16 cellular contexts compared by ENCODE assay signal in genomic region chr4:53128959-53129358, GRCh38.
DNase-seq lines count a peak whose midpoint lies in the region; ATAC-seq and TF ChIP-seq lines count a peak whose summit lies in the region.
"Had no signal": no experiment of that assay in that cellular context is flagged by ENCODE, and none has a peak within 500 bp of the region (broad histone marks: within the 10 kb centered on the region; RNA-seq: fewer than 3 reads in every experiment).

No MANE protein-coding gene starts in this region.

- no peaks in the 10 kb centered on the region for H3K9me3 Mint-ChIP-seq in HFFc6

- TF ChIP-seq CTCF in AG10803 (conservative IDR thresholded peaks at IDR 0.05; ENCODE audit: low read length): no peak
- TF ChIP-seq CTCF in HFFc6 (IDR thresholded peaks at IDR 0.05): no peak

- H3K4me3 Mint-ChIP-seq in HFFc6: no peak overlapping the region
- H3K4me3 Mint-ChIP-seq: activated CD4-positive, alpha-beta T cell treated with anti-CD3 and anti-CD28 coated beads, Interleukin-2, amount 10 ng/mL, durations not matched to agents 7 days and 5 days; activated naive CD4-positive, alpha-beta T cell treated with anti-CD3 and anti-CD28 coated beads for 36 hours had no signal

- H3K36me3 Mint-ChIP-seq in HFFc6 (ENCODE audit: low read depth): peaks cover 18% of the 10 kb centered on the region

- no peaks in the 10 kb centered on the region for H3K27me3 Mint-ChIP-seq in HFFc6 (ENCODE audit: insufficient read depth)
- H3K27me3 Mint-ChIP-seq: activated CD4-positive, alpha-beta T cell treated with anti-CD3 and anti-CD28 coated beads, Interleukin-2, amount 10 ng/mL, durations not matched to agents 7 days and 5 days had no signal

- H3K4me1 Mint-ChIP-seq in HFFc6 (ENCODE audit: low read depth): peaks cover 22% of the 10 kb centered on the region

- peak overlapping the region; percentile 26 for H3K27ac Mint-ChIP-seq in HFFc6
- H3K27ac Mint-ChIP-seq: activated CD4-positive, alpha-beta T cell treated with anti-CD3 and anti-CD28 coated beads, Interleukin-2, amount 10 ng/mL, durations not matched to agents 7 days and 5 days; activated naive CD4-positive, alpha-beta T cell treated with anti-CD3 and anti-CD28 coated beads for 36 hours had no signal

- DNase-seq in AG10803 (ENCODE audit: low read depth) (peak; percentile 58), HFFc6 (no peak), dermis microvascular lymphatic vessel endothelial cell (ENCODE audit: low read depth in 2 of 2) (peak; percentile 38 to 78), medulla oblongata (ENCODE audit: extremely low spot score) (peak; percentile 26), activated gamma-delta T cell (lab: John Stamatoyannopoulos, UW) (no peak), C1 segment of cervical spinal cord (lab: John Stamatoyannopoulos, UW) (no peak), NCI-H1694 (lab: John Stamatoyannopoulos, UW) (no peak)
- DNase-seq: activated CD4-positive, alpha-beta T cell treated with anti-CD3 and anti-CD28 coated beads, Interleukin-2, amount 10 ng/mL, durations not matched to agents 7 days and 5 days; activated naive CD4-positive, alpha-beta T cell treated with anti-CD3 and anti-CD28 coated beads for 36 hours; Caco-2; MV-4-11; NK-92 treated with Interleukin-12 subunit alpha and Interleukin-12 subunit beta, amount 100 ng/mL, for 24 hours; stimulated activated CD4-positive, alpha-beta T cell treated with anti-CD3 and anti-CD28 coated beads, Interleukin-4, amount 100 ng/mL, for 24 hours; SW 1271 had no signal

- ATAC-seq in GM21360 (IDR thresholded peaks at IDR 0.05; ENCODE audit: unreplicated experiment): no peak

- no peak overlapping the region for H3K4me3 ChIP-seq in AG10803 (ENCODE audit: low read length)
- H3K4me3 ChIP-seq: skin epidermis had no signal

Comparison
In these comparisons a context has a peak if more than half of its experiments do, and no peak if none do; other contexts are left out.
1. DNase-seq: peak in AG10803 (single experiment), dermis microvascular lymphatic vessel endothelial cell (2 of 2) and medulla oblongata (single experiment); none in HFFc6 (single experiment), activated gamma-delta T cell (single experiment), C1 segment of cervical spinal cord (0 of 14) and NCI-H1694 (single experiment).